ENCODE assay signal across 1 cellular context in genomic region chr1:7420706-7421105, GRCh38.
TF ChIP-seq lines count a peak whose summit lies in the region.

No MANE protein-coding gene starts in this region.

TF ChIP-seq in IMR-90, 13 proteins besides CTCF, POLR2A, EP300 and RAD21:
- TF ChIP-seq, protein P1, sequence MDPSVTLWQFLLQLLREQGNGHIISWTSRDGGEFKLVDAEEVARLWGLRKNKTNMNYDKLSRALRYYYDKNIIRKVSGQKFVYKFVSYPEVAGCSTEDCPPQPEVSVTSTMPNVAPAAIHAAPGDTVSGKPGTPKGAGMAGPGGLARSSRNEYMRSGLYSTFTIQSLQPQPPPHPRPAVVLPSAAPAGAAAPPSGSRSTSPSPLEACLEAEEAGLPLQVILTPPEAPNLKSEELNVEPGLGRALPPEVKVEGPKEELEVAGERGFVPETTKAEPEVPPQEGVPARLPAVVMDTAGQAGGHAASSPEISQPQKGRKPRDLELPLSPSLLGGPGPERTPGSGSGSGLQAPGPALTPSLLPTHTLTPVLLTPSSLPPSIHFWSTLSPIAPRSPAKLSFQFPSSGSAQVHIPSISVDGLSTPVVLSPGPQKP (IDR thresholded peaks at IDR 0.05; ENCODE audit: borderline replicate concordance, low read depth, low read length), result no peak
- TF ChIP-seq BHLHE40 (IDR thresholded peaks at IDR 0.05; ENCODE audit: low read depth, low read length) (no peak), MXI1 (IDR thresholded peaks at IDR 0.05; ENCODE audit: borderline replicate concordance, low read depth, low read length) (no peak), SMC3 (IDR thresholded peaks at IDR 0.05; ENCODE audit: low read depth, low read length) (no peak), RFX5 (IDR thresholded peaks at IDR 0.05; ENCODE audit: low read depth, low read length) (no peak), MAFK (IDR thresholded peaks at IDR 0.05; ENCODE audit: low read depth, low read length) (no peak), FOS (IDR thresholded peaks at IDR 0.05; ENCODE audit: low read depth, low read length) (no peak)
